1 cellular context compared by ENCODE assay signal in the genomic region with DNA sequence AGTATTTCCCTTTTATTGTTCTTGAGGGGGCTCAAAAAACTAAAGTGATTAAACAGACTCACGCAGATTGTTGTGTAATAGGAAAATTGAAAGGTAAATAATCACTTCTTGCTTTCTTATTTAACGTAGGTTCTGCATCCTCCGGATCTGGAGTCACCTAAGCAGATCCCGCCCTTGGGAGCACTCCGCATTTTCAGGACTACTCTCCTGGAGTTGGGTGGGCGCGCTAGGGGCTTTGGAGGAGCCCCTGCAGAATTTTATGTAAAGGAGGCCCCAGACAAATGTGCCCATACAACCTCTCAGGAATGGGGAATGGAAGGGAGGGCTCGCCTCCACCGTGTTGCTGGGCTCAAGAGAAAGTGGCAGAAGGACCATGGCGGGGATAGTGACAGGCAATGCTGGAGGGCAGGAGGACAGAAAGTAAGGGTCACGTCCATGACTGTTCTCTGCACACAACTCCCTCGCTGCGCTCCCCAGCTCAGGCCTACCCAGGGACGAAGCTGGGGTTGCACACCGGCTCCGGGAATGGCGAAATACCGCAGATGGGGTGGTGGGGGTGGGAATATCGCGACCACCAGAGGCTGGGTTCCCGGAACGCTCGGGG.
TF ChIP-seq lines count a peak whose summit lies in the region.

No MANE protein-coding gene starts in this region.

TF ChIP-seq in SK-N-SH treated with all-trans-retinoic acid at 6 μM for 48 hours, 23 proteins besides CTCF, POLR2A, EP300 and RAD21 (continued from another document):
- TF ChIP-seq, protein P1, sequence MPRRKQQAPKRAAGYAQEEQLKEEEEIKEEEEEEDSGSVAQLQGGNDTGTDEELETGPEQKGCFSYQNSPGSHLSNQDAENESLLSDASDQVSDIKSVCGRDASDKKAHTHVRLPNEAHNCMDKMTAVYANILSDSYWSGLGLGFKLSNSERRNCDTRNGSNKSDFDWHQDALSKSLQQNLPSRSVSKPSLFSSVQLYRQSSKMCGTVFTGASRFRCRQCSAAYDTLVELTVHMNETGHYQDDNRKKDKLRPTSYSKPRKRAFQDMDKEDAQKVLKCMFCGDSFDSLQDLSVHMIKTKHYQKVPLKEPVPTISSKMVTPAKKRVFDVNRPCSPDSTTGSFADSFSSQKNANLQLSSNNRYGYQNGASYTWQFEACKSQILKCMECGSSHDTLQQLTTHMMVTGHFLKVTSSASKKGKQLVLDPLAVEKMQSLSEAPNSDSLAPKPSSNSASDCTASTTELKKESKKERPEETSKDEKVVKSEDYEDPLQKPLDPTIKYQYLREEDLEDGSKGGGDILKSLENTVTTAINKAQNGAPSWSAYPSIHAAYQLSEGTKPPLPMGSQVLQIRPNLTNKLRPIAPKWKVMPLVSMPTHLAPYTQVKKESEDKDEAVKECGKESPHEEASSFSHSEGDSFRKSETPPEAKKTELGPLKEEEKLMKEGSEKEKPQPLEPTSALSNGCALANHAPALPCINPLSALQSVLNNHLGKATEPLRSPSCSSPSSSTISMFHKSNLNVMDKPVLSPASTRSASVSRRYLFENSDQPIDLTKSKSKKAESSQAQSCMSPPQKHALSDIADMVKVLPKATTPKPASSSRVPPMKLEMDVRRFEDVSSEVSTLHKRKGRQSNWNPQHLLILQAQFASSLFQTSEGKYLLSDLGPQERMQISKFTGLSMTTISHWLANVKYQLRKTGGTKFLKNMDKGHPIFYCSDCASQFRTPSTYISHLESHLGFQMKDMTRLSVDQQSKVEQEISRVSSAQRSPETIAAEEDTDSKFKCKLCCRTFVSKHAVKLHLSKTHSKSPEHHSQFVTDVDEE (CRISPR knock-in tag; IDR thresholded peaks at IDR 0.05): no peak
- TF ChIP-seq ZNF565 (CRISPR knock-in tag; conservative IDR thresholded peaks at IDR 0.05; ENCODE audit: low read depth) (no peak), PPARA (CRISPR knock-in tag; IDR thresholded peaks at IDR 0.05; ENCODE audit: borderline replicate concordance) (no peak), ZFP30 (CRISPR knock-in tag; IDR thresholded peaks at IDR 0.05) (no peak), ARNTL (CRISPR knock-in tag; IDR thresholded peaks at IDR 0.05; ENCODE audit: borderline replicate concordance, low read depth) (no peak), CSDC2 (CRISPR knock-in tag; IDR thresholded peaks at IDR 0.05) (no peak), BACH2 (CRISPR knock-in tag; IDR thresholded peaks at IDR 0.05; ENCODE audit: borderline replicate concordance) (no peak), ISL1 (CRISPR knock-in tag; IDR thresholded peaks at IDR 0.05) (no peak)
- TF ChIP-seq, protein P2, sequence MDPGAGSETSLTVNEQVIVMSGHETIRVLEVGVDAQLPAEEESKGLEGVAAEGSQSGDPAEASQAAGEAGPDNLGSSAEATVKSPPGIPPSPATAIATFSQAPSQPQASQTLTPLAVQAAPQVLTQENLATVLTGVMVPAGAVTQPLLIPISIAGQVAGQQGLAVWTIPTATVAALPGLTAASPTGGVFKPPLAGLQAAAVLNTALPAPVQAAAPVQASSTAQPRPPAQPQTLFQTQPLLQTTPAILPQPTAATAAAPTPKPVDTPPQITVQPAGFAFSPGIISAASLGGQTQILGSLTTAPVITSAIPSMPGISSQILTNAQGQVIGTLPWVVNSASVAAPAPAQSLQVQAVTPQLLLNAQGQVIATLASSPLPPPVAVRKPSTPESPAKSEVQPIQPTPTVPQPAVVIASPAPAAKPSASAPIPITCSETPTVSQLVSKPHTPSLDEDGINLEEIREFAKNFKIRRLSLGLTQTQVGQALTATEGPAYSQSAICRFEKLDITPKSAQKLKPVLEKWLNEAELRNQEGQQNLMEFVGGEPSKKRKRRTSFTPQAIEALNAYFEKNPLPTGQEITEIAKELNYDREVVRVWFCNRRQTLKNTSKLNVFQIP (CRISPR knock-in tag; IDR thresholded peaks at IDR 0.05; ENCODE audit: borderline replicate concordance, low read depth): no peak
